25 cellular contexts compared by ENCODE assay signal in genomic region chr2:58182527-58182926, GRCh38.
"Had no signal": no experiment of that assay in that cellular context is flagged by ENCODE, and none has a peak within 500 bp of the region (broad histone marks: within the 10 kb centered on the region; RNA-seq: fewer than 3 reads in every experiment).

No MANE protein-coding gene starts in this region.

- DNase-seq: activated CD4-positive, alpha-beta T cell treated with anti-CD3 and anti-CD28 coated beads, Interleukin-2, amount 50 U/mL, for 4 hours; activated gamma-delta T cell; dorsolateral prefrontal cortex; endodermal cell; erythroblast; islet precursor cell; nucleus accumbens; posterior cingulate gyrus; small intestine; stimulated activated CD4-positive, alpha-beta T cell treated with anti-CD3 and anti-CD28 coated beads, Interleukin-15, amount 100 ng/mL, for 24 hours; stimulated activated CD4-positive, alpha-beta T cell treated with anti-CD3 and anti-CD28 coated beads, Interleukin-2, amount 100 ng/mL, for 48 hours; SW 1271; T-helper 2 cell; WERI-Rb-1 had no signal

- H2AFZ ChIP-seq: hepatocyte had no signal

- H3K27ac ChIP-seq: dorsolateral prefrontal cortex, hepatocyte, right atrium auricular region, tibial nerve, WERI-Rb-1 had no signal

- H3K27ac Mint-ChIP-seq: activated naive CD4-positive, alpha-beta T cell treated with anti-CD3 and anti-CD28 coated beads, Interleukin-2, amount 50 U/mL, for 24 hours; endodermal cell; mesothelial cell of epicardium; nephron; stimulated activated naive CD8-positive, alpha-beta T cell treated with anti-CD3 and anti-CD28 coated beads, Interleukin-15, Interleukin-2, amounts not matched to agents 100 ng/mL and 50 ng/mL, for 24 hours had no signal

- H3K27me3 Mint-ChIP-seq: activated naive CD4-positive, alpha-beta T cell treated with anti-CD3 and anti-CD28 coated beads, Interleukin-2, amount 50 U/mL, for 24 hours; stimulated activated naive CD8-positive, alpha-beta T cell treated with anti-CD3 and anti-CD28 coated beads, Interleukin-15, Interleukin-2, amounts not matched to agents 100 ng/mL and 50 ng/mL, for 24 hours had no signal

- H3K4me3 Mint-ChIP-seq: activated naive CD4-positive, alpha-beta T cell treated with anti-CD3 and anti-CD28 coated beads, Interleukin-2, amount 50 U/mL, for 24 hours; endodermal cell; mesothelial cell of epicardium; nephron; stimulated activated naive CD8-positive, alpha-beta T cell treated with anti-CD3 and anti-CD28 coated beads, Interleukin-15, Interleukin-2, amounts not matched to agents 100 ng/mL and 50 ng/mL, for 24 hours had no signal

- H3K9me3 ChIP-seq: right atrium auricular region had no signal

- H3K4me1 ChIP-seq: right atrium auricular region, tibial nerve had no signal

- H3K79me2 ChIP-seq: hepatocyte had no signal

- H3K4me2 ChIP-seq: hepatocyte had no signal

- H3K27me3 ChIP-seq: dorsolateral prefrontal cortex, hepatocyte, right atrium auricular region, tibial nerve had no signal

- FAIRE-seq: colon, small intestine, urothelium cell line had no signal

- H3K36me3 ChIP-seq: right atrium auricular region had no signal

- H3K4me1 Mint-ChIP-seq: activated naive CD4-positive, alpha-beta T cell treated with anti-CD3 and anti-CD28 coated beads, Interleukin-2, amount 50 U/mL, for 24 hours; mesothelial cell of epicardium; nephron had no signal

- ATAC-seq: left lobe of liver had no signal

- H3K4me3 ChIP-seq: dorsolateral prefrontal cortex, hepatocyte, lung, right atrium auricular region, tibial nerve had no signal

- H3K9me3 Mint-ChIP-seq: activated naive CD4-positive, alpha-beta T cell treated with anti-CD3 and anti-CD28 coated beads, Interleukin-2, amount 50 U/mL, for 24 hours; stimulated activated naive CD8-positive, alpha-beta T cell treated with anti-CD3 and anti-CD28 coated beads, Interleukin-15, Interleukin-2, amounts not matched to agents 100 ng/mL and 50 ng/mL, for 24 hours had no signal
